ENCODE assay signal across 17 cellular contexts in genomic region chr7:124033807-124034753, GRCh38. TPM values are rescaled to one million over a fixed set of nuclear protein-coding genes. Genes with fewer than 3 reads are reported as not detected.
DNase-seq lines count a peak whose midpoint lies in the region; ATAC-seq and TF ChIP-seq lines count a peak whose summit lies in the region.
"Had no signal": no experiment of that assay in that cellular context is flagged by ENCODE, and none has a peak within 500 bp of the region (broad histone marks: within the 10 kb centered on the region; RNA-seq: fewer than 3 reads in every experiment).

No MANE protein-coding gene starts in this region.

- no peaks in the 10 kb centered on the region for H3K9me3 ChIP-seq in BE2C
- no peaks in the 10 kb centered on the region for H3K9me3 ChIP-seq in neuronal stem cell (replicated peaks in 1 of 2; ENCODE audit: control insufficient read depth in 2 of 2, insufficient read depth in 1 of 2, low read depth in 1 of 2, low read length in 2 of 2)
- H3K9me3 ChIP-seq in upper lobe of right lung, result no peaks in the 10 kb centered on the region
- no peaks in the 10 kb centered on the region for H3K9me3 ChIP-seq in gastroesophageal sphincter
- H3K9me3 ChIP-seq: heart right ventricle, lower lobe of right lung, pancreas had no signal

- WGBS in neuronal stem cell (ENCODE audit: extremely low coverage in 2 of 2, insufficient read length in 2 of 2, insufficient replicate concordance in 1 of 2), 2 donors, result no CpG with 5 or more reads among the region's 16 CpGs
- 42 to 69% methylated on average over 6 to 16 of the region's 16 CpGs for WGBS in gastroesophageal sphincter (ENCODE audit: low coverage in 1 of 2), 2 donors

- peak overlapping the region; percentile 90 for H3K18ac ChIP-seq in neuronal stem cell (ENCODE audit: low read length)

- peaks cover 13% of the 10 kb centered on the region for H3K27me3 Mint-ChIP-seq in endothelial cell (ENCODE audit: unreplicated experiment)

- no peak overlapping the region for H4K8ac ChIP-seq in neuronal stem cell (ENCODE audit: low read depth, low read length)

- no peak overlapping the region for H3K27ac ChIP-seq in neuronal stem cell (replicated peaks; ENCODE audit: low read length)
- no peak overlapping the region for H3K27ac ChIP-seq in upper lobe of right lung
- H3K27ac ChIP-seq in gastroesophageal sphincter, result peak overlapping the region in 1 of 4 donors; percentile 62
- H3K27ac ChIP-seq: heart right ventricle, lower lobe of right lung, pancreas, SJSA1, WERI-Rb-1 had no signal

- no peak for TF ChIP-seq POLR2A in gastroesophageal sphincter (IDR thresholded peaks at IDR 0.05)

- H3K79me1 ChIP-seq in neuronal stem cell (ENCODE audit: low read depth, low read length), result no peaks in the 10 kb centered on the region

- DNase-seq in BE2C (no peak), NCI-H526 (lab: John Stamatoyannopoulos, UW) (peak; percentile 39 to 66), endothelial cell (ENCODE audit: low spot score) (no peak), neuronal stem cell (ENCODE audit: low spot score) (no peak), upper lobe of right lung (no peak), DMS79 treated with DMSO at 0.1 percent for 48 hours (lab: John Stamatoyannopoulos, UW) (no peak)
- DNase-seq in activated naive CD4-positive, alpha-beta T cell treated with anti-CD3 and anti-CD28 coated beads, Interleukin-2, amount 50 U/mL, for 72 hours (ENCODE audit: low spot score in 2 of 2), result no peak
- DNase-seq: NCI-H187 treated with DMSO at 0.1 percent for 48 hours; NK-92 treated with Interleukin-12 subunit alpha and Interleukin-12 subunit beta, amount 100 ng/mL, for 24 hours; stimulated activated CD8-positive, alpha-beta memory T cell treated with anti-CD3 and anti-CD28 coated beads, Interleukin-4, amount 100 ng/mL, for 48 hours had no signal

- TF ChIP-seq CTCF in BE2C (IDR thresholded peaks at IDR 0.05; ENCODE audit: low read depth, low read length) (no peak), endothelial cell (IDR thresholded peaks at IDR 0.05; ENCODE audit: unreplicated experiment) (no peak), upper lobe of right lung (IDR thresholded peaks at IDR 0.05) (no peak), gastroesophageal sphincter (IDR thresholded peaks at IDR 0.05) (no peak)

- H2BK5ac ChIP-seq in neuronal stem cell (ENCODE audit: low read length), result no peak overlapping the region

- TF ChIP-seq EP300 in gastroesophageal sphincter (IDR thresholded peaks at IDR 0.05), result no peak

- H3K4ac ChIP-seq in neuronal stem cell (ENCODE audit: low read length), result no peak overlapping the region

- no peak overlapping the region for H2BK120ac ChIP-seq in neuronal stem cell (ENCODE audit: low read depth, low read length)

- peak overlapping the region; percentile 88 for H3K4me3 Mint-ChIP-seq in endothelial cell (ENCODE audit: unreplicated experiment)

- ATAC-seq in upper lobe of right lung (no peak), gastroesophageal sphincter (no peak)
- no peak for ATAC-seq in activated naive CD4-positive, alpha-beta T cell treated with anti-CD3 and anti-CD28 coated beads, Interleukin-2, amount 50 U/mL, for 72 hours

- H2AK5ac ChIP-seq in neuronal stem cell (ENCODE audit: low read depth, low read length), result no peak overlapping the region

- H3K4me2 ChIP-seq in neuronal stem cell (ENCODE audit: insufficient read depth, low read length, poor library complexity, severe bottlenecking), result peak overlapping the region; percentile 98

- H3K27ac Mint-ChIP-seq in endothelial cell (ENCODE audit: unreplicated experiment), result peak overlapping the region; percentile 25
- H3K27ac Mint-ChIP-seq in activated naive CD4-positive, alpha-beta T cell treated with anti-CD3 and anti-CD28 coated beads, Interleukin-2, amount 50 U/mL, for 72 hours, result no peak overlapping the region

- peaks cover 6% of the 10 kb centered on the region for H3K4me1 Mint-ChIP-seq in endothelial cell (ENCODE audit: unreplicated experiment)

- peaks cover 4% of the 10 kb centered on the region for H3K36me3 Mint-ChIP-seq in endothelial cell (ENCODE audit: low read depth, unreplicated experiment)
- H3K36me3 Mint-ChIP-seq in activated naive CD4-positive, alpha-beta T cell treated with anti-CD3 and anti-CD28 coated beads, Interleukin-2, amount 50 U/mL, for 72 hours, result peaks cover 0 to 16% of the 10 kb centered on the region in 2 donors

- intact Hi-C loops in upper lobe of right lung (cut with DNase I), result no loop called here

- H3K4me3 ChIP-seq in BE2C (ENCODE audit: low read depth, low read length) (peak overlapping the region; percentile 85), neuronal stem cell (ENCODE audit: low read length in 2 of 2) (no peak overlapping the region), upper lobe of right lung (no peak overlapping the region), gastroesophageal sphincter (peak overlapping the region in 1 of 2 donors; percentile 60)
- H3K4me3 ChIP-seq: SJSA1 had no signal

- no peaks in the 10 kb centered on the region for H3K9me3 Mint-ChIP-seq in endothelial cell (ENCODE audit: unreplicated experiment)
- no peaks in the 10 kb centered on the region for H3K9me3 Mint-ChIP-seq in activated naive CD4-positive, alpha-beta T cell treated with anti-CD3 and anti-CD28 coated beads, Interleukin-2, amount 50 U/mL, for 72 hours

- peak overlapping the region; percentile 93 for H2AFZ ChIP-seq in neuronal stem cell (ENCODE audit: low read length)

- H3K4me1 ChIP-seq in BE2C, result peaks cover 3% of the 10 kb centered on the region
- H3K4me1 ChIP-seq in neuronal stem cell (ENCODE audit: control insufficient read depth in 2 of 2, insufficient read depth in 1 of 2, low read depth in 1 of 2, low read length in 2 of 2), result peaks cover 2 to 3% of the 10 kb centered on the region in 2 donors
- peaks cover 9% of the 10 kb centered on the region for H3K4me1 ChIP-seq in upper lobe of right lung
- H3K4me1 ChIP-seq in gastroesophageal sphincter, result peaks cover 0 to 22% (median 7%) of the 10 kb centered on the region in 3 donors

- H3K27me3 ChIP-seq in BE2C, result peaks cover 6% of the 10 kb centered on the region
- H3K27me3 ChIP-seq in neuronal stem cell (ENCODE audit: control insufficient read depth in 3 of 3, insufficient read depth in 3 of 3, low read depth in 1 of 3, low read length in 3 of 3), result peaks cover 3 to 59% (median 27%) of the 10 kb centered on the region in 3 experiments
- peaks cover 34% of the 10 kb centered on the region for H3K27me3 ChIP-seq in upper lobe of right lung
- H3K27me3 ChIP-seq in gastroesophageal sphincter, result peaks cover 41% of the 10 kb centered on the region

- no peak overlapping the region for H4K91ac ChIP-seq in neuronal stem cell (ENCODE audit: low read depth, low read length, poor library complexity)

- H3K36me3 ChIP-seq in BE2C (no peaks in the 10 kb centered on the region), neuronal stem cell (replicated peaks in 1 of 2; ENCODE audit: control insufficient read depth in 2 of 2, insufficient read depth in 2 of 2, low read length in 2 of 2) (no peaks in the 10 kb centered on the region), upper lobe of right lung (no peaks in the 10 kb centered on the region), gastroesophageal sphincter (no peaks in the 10 kb centered on the region)
- H3K36me3 ChIP-seq: heart right ventricle, lower lobe of right lung, pancreas, SJSA1, WERI-Rb-1 had no signal

- H3K14ac ChIP-seq in neuronal stem cell (ENCODE audit: low read length), result no peak overlapping the region

- H2BK15ac ChIP-seq in neuronal stem cell (ENCODE audit: low read length), result peak overlapping the region; percentile 26

- no peak overlapping the region for H3K9ac ChIP-seq in neuronal stem cell (ENCODE audit: low read depth, low read length, poor library complexity)

- H2BK12ac ChIP-seq in neuronal stem cell (ENCODE audit: low read length), result no peak overlapping the region

- peak overlapping the region; percentile 43 for H3K23ac ChIP-seq in neuronal stem cell (ENCODE audit: low read depth, low read length, poor library complexity)

RNA-seq across cellular contexts. Expression of gene TMEM229A, which starts 1.2 kb away (rescaled TPM):
- polyA plus RNA-seq in BE2C (2012; ENCODE audit: insufficient read depth, insufficient read length, low read depth), result 12.4 TPM
- 0.26 TPM for total RNA-seq in endothelial cell (ENCODE audit: unreplicated experiment)
- polyA plus RNA-seq in neuronal stem cell (2013, experiment 1 of 2), result 0.31 TPM
- 0.33 TPM for polyA plus RNA-seq in neuronal stem cell (2013, experiment 2 of 2)
- total RNA-seq in upper lobe of right lung, result not detected
- total RNA-seq in gastroesophageal sphincter, result under 1 TPM in 3 of 4 donors, not detected in 1; 0.23 to 0.62 (median 0.54) TPM
- not detected for total RNA-seq in activated naive CD4-positive, alpha-beta T cell treated with anti-CD3 and anti-CD28 coated beads, Interleukin-2, amount 50 U/mL, for 72 hours
- total RNA-seq: lower lobe of right lung, SJSA1 had no signal
- polyA plus RNA-seq: BJ, heart right ventricle had no signal

Comparison
In these comparisons a context has a peak if more than half of its experiments do, and no peak if none do; other contexts are left out.
1. DNase-seq: peak in NCI-H526 (2 of 2); none in BE2C (single experiment), endothelial cell (single experiment), neuronal stem cell (single experiment), upper lobe of right lung (single experiment), activated naive CD4-positive, alpha-beta T cell treated with anti-CD3 and anti-CD28 coated beads, Interleukin-2, amount 50 U/mL, for 72 hours (0 of 2) and DMS79 treated with DMSO at 0.1 percent for 48 hours (single experiment).